In the genomic region with DNA sequence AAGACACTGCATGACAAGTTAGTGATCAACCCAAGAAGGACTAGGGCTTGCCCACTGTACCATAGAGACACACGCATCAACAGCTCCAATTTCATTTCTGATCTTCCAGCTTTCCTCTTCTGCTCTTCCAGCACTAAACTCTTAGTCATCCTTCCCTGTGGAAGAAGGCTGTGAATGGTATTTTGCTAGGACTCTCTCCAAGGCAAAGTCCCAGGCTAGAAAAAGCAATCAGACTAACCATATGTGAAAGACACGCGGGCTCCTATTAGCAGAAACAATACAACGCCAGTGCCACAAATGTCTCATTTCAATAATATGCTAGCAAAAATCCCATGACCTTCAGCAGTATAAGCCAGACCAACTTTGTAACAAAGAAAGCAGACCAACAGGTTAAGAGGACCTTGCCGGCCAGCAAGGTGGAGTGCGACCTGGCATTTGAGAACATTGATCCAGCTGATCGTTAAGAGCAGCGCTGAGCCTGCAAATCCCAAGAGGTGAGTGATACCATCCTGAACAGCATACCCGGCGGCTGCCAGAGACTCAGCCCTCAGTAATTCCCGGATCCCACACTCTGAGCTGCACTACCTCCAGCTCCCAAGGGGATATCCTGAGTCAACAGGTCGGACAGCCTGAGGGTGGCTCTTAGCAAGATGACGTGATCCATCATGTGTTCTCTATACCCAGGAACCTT, we compare ENCODE assay signal across 13 cellular contexts.
DNase-seq lines count a peak whose midpoint lies in the region; ATAC-seq and TF ChIP-seq lines count a peak whose summit lies in the region.
"Had no signal": no experiment of that assay in that cellular context is flagged by ENCODE, and none has a peak within 500 bp of the region (broad histone marks: within the 10 kb centered on the region; RNA-seq: fewer than 3 reads in every experiment).

No MANE protein-coding gene starts in this region.

- H4K20me1 ChIP-seq in H9 (ENCODE audit: control insufficient read depth, insufficient read depth, insufficient read length) = no peaks in the 10 kb centered on the region

- no peak overlapping the region for H3K23ac ChIP-seq in H9 (ENCODE audit: insufficient read length, low read depth, low read length)

- H2BK12ac ChIP-seq in H9 (ENCODE audit: insufficient read length, low read depth, low read length) = no peak overlapping the region

- H3K9ac ChIP-seq in H9 (ENCODE audit: extremely low read depth, insufficient read length, low read length) = no peak overlapping the region

- no peak for TF ChIP-seq CTCF in CD8-positive, alpha-beta T cell (IDR thresholded peaks at IDR 0.05)
- TF ChIP-seq CTCF in H9 (conservative IDR thresholded peaks at IDR 0.05) = no peak
- TF ChIP-seq CTCF in body of pancreas (IDR thresholded peaks at IDR 0.05) = peak in 2 of 7 experiments; percentile 6 to 16
- no peak for TF ChIP-seq CTCF in nephron progenitor cell (IDR thresholded peaks at IDR 0.05)
- no peak for TF ChIP-seq CTCF in tibial nerve (IDR thresholded peaks at IDR 0.05)

- H3K18ac ChIP-seq in H9 (ENCODE audit: insufficient read length, low read depth, low read length) = no peak overlapping the region

- no peak overlapping the region for H3K4me3 Mint-ChIP-seq in CD8-positive, alpha-beta T cell
- H3K4me3 Mint-ChIP-seq in H9 = no peak overlapping the region
- H3K4me3 Mint-ChIP-seq in nephron progenitor cell = no peak overlapping the region

- no peak overlapping the region for H4K5ac ChIP-seq in H9 (ENCODE audit: insufficient read length, low read depth, low read length)

- H3K4ac ChIP-seq in H9 (ENCODE audit: low read depth, low read length) = no peak overlapping the region

- no peak overlapping the region for H3T11ph ChIP-seq in H9 (ENCODE audit: low read length)

- H3K9me3 Mint-ChIP-seq in CD8-positive, alpha-beta T cell = no peaks in the 10 kb centered on the region
- no peaks in the 10 kb centered on the region for H3K9me3 Mint-ChIP-seq in H9
- H3K9me3 Mint-ChIP-seq in nephron progenitor cell = no peaks in the 10 kb centered on the region

- no peak overlapping the region for H2BK120ac ChIP-seq in H9 (ENCODE audit: low read depth, low read length, poor library complexity, severe bottlenecking)

- POLR2A ChIA-PET in CD8-positive, alpha-beta T cell (lab: Charles Lee) = no interaction called here

- TF ChIP-seq POLR2A in body of pancreas (IDR thresholded peaks at IDR 0.05) (no peak), tibial nerve (IDR thresholded peaks at IDR 0.05) (no peak)

- peaks cover 15% of the 10 kb centered on the region; the same call in 1 of the 2 replicates for H3K79me2 ChIP-seq in H9 (ENCODE audit: insufficient read depth, low read length)

- no peak overlapping the region for H4K8ac ChIP-seq in H9 (replicated peaks; ENCODE audit: insufficient read length, low read depth, low read length)

- H2BK5ac ChIP-seq in H9 (ENCODE audit: insufficient read length, low read length) = no peak overlapping the region

- H3K4me2 ChIP-seq in H9 (ENCODE audit: insufficient read depth, insufficient read length, low read length) = no peak overlapping the region

- WGBS in H9 (ENCODE audit: extremely low coverage, insufficient read length, low lambda C conversion rate) = no CpG with 5 or more reads among the region's 13 CpGs
- 35 to 44% methylated on average over 9 to 13 of the region's 13 CpGs for WGBS in body of pancreas, 2 donors
- WGBS in tibial nerve, 2 donors = 69 to 70% methylated on average over 11 to 13 of the region's 13 CpGs

- H3K27me3 Mint-ChIP-seq in CD8-positive, alpha-beta T cell (ENCODE audit: low read depth) = no peaks in the 10 kb centered on the region
- H3K27me3 Mint-ChIP-seq in H9 (ENCODE audit: low read depth) (no peaks in the 10 kb centered on the region), nephron progenitor cell (ENCODE audit: low read depth, poor library complexity) (peaks cover 6% of the 10 kb centered on the region)

- no peak overlapping the region for H3K56ac ChIP-seq in H9 (ENCODE audit: insufficient read length, low read depth, low read length)

- H3K36me3 Mint-ChIP-seq in CD8-positive, alpha-beta T cell = peaks cover 46% of the 10 kb centered on the region
- H3K36me3 Mint-ChIP-seq in H9 (ENCODE audit: insufficient read depth in 1 of 3, low read depth in 3 of 3) (peaks cover 9 to 32% (median 14%) of the 10 kb centered on the region in 3 experiments), nephron progenitor cell (ENCODE audit: low read depth) (peaks cover 19% of the 10 kb centered on the region)

- H3K27ac Mint-ChIP-seq in CD8-positive, alpha-beta T cell = peak overlapping the region; percentile 43
- peak overlapping the region; percentile 46 to 95 (median 85); a peak in 4 of 7 replicates for H3K27ac Mint-ChIP-seq in H9
- peak overlapping the region; percentile 66 for H3K27ac Mint-ChIP-seq in nephron progenitor cell

- H2AK5ac ChIP-seq in H9 (ENCODE audit: insufficient read length, low read length) = no peak overlapping the region

- H3K27me3 ChIP-seq in CD8-positive, alpha-beta T cell (ENCODE audit: insufficient read depth, low read length) = no peaks in the 10 kb centered on the region
- H3K27me3 ChIP-seq in H9 (ENCODE audit: insufficient read depth, low read length) (no peaks in the 10 kb centered on the region), body of pancreas (no peaks in the 10 kb centered on the region), tibial nerve (no peaks in the 10 kb centered on the region)
- H3K27me3 ChIP-seq: cardiac muscle cell, esophagus squamous epithelium had no signal

- peaks cover 16% of the 10 kb centered on the region for H3K4me1 ChIP-seq in CD8-positive, alpha-beta T cell (ENCODE audit: insufficient read depth, low read length)
- peaks cover 11% of the 10 kb centered on the region; the same call in 1 of the 2 replicates for H3K4me1 ChIP-seq in H9 (ENCODE audit: insufficient read depth, low read length)
- H3K4me1 ChIP-seq in body of pancreas = peaks cover 34% of the 10 kb centered on the region
- H3K4me1 ChIP-seq in tibial nerve = peaks cover 0 to 6% (median 0%) of the 10 kb centered on the region in 4 donors
- H3K4me1 ChIP-seq: psoas muscle had no signal

- H2AFZ ChIP-seq in H9 (ENCODE audit: low read length) = no peak overlapping the region

- 0 out of 2 replicates have a peak overlapping the region, but pooled peaks have one; percentile 3 for H2BK15ac ChIP-seq in H9 (ENCODE audit: low read depth, low read length)

- H3K36me3 ChIP-seq in CD8-positive, alpha-beta T cell (ENCODE audit: insufficient read depth, low read length) = peaks cover 6% of the 10 kb centered on the region
- H3K36me3 ChIP-seq in body of pancreas (replicated peaks in 1 of 2; ENCODE audit: insufficient read depth in 1 of 2, low read depth in 2 of 2) = peaks cover 0 to 2% of the 10 kb centered on the region in 2 donors
- peaks cover 0 to 16% (median 0%) of the 10 kb centered on the region in 3 donors for H3K36me3 ChIP-seq in tibial nerve
- H3K36me3 ChIP-seq: cardiac muscle cell had no signal

- peaks cover 57% of the 10 kb centered on the region for H3K4me1 Mint-ChIP-seq in CD8-positive, alpha-beta T cell (ENCODE audit: low read depth)
- H3K4me1 Mint-ChIP-seq in H9 (peaks cover 30 to 33% of the 10 kb centered on the region in 2 experiments), nephron progenitor cell (peaks cover 32% of the 10 kb centered on the region)

- no peak for TF ChIP-seq EP300 in tibial nerve (IDR thresholded peaks at IDR 0.05)

- H4K91ac ChIP-seq in H9 (ENCODE audit: insufficient read length, low read depth, low read length) = no peak overlapping the region

- CTCF ChIA-PET in CD8-positive, alpha-beta T cell (lab: Charles Lee) = no interaction called here

- no peak overlapping the region for H3K27ac ChIP-seq in CD8-positive, alpha-beta T cell (ENCODE audit: low read depth, low read length)
- no peak overlapping the region for H3K27ac ChIP-seq in H9 (ENCODE audit: insufficient read length, low read depth, low read length)
- H3K27ac ChIP-seq in body of pancreas = peak overlapping the region in 3 of 4 donors; percentile 42 to 65 (median 46)
- H3K27ac ChIP-seq in tibial nerve = no peak overlapping the region
- H3K27ac ChIP-seq: cardiac muscle cell, esophagus squamous epithelium, psoas muscle had no signal

- no peak overlapping the region for H3K4me3 ChIP-seq in CD8-positive, alpha-beta T cell (ENCODE audit: low read depth, low read length)
- H3K4me3 ChIP-seq in body of pancreas (no peak overlapping the region), tibial nerve (no peak overlapping the region)
- H3K4me3 ChIP-seq: cardiac muscle cell, esophagus squamous epithelium, psoas muscle had no signal

- H3K79me1 ChIP-seq in H9 (ENCODE audit: insufficient read depth, low read depth, low read length, poor library complexity, severe bottlenecking) = no peaks in the 10 kb centered on the region

- H3K9me3 ChIP-seq in CD8-positive, alpha-beta T cell (ENCODE audit: low read length) = no peaks in the 10 kb centered on the region
- H3K9me3 ChIP-seq in H9 (ENCODE audit: control insufficient read depth, low read depth, low read length) = no peaks in the 10 kb centered on the region
- H3K9me3 ChIP-seq in body of pancreas = no peaks in the 10 kb centered on the region
- no peaks in the 10 kb centered on the region for H3K9me3 ChIP-seq in tibial nerve
- H3K9me3 ChIP-seq: esophagus squamous epithelium, psoas muscle had no signal

- intact Hi-C loops in CD8-positive, alpha-beta T cell (cut with DNase I, micrococcal nuclease) = no loop called here
- intact Hi-C loops in body of pancreas (cut with DNase I) = no loop called here

- no peak for ATAC-seq in CD8-positive, alpha-beta T cell
- ATAC-seq in body of pancreas = peak; percentile 74

- DNase-seq in CD8-positive, alpha-beta T cell = no peak
- DNase-seq in H9 (no peak), body of pancreas (peak; percentile 46 to 66 (median 54)), nephron progenitor cell (no peak), NCI-H748 treated with DMSO at 0.1 percent for 48 hours (lab: John Stamatoyannopoulos, UW) (no peak), tibial nerve (ENCODE audit: low spot score in 2 of 2) (no peak), NCI-H1092 treated with DMSO at 0.1 percent for 48 hours (lab: John Stamatoyannopoulos, UW) (no peak)
- no peak for DNase-seq in stimulated activated CD4-positive, alpha-beta T cell treated with anti-CD3 and anti-CD28 coated beads, Interleukin-1b, Interleukin-23, amount 100 ng/mL, for 48 hours
- DNase-seq: esophagus squamous epithelium, midbrain, NCI-H524 treated with DMSO at 0.1 percent for 48 hours, psoas muscle had no signal

- no peak overlapping the region for H3K14ac ChIP-seq in H9 (ENCODE audit: insufficient read depth, low read length)

- no peak overlapping the region for H2BK20ac ChIP-seq in H9 (ENCODE audit: low read depth, low read length, poor library complexity, severe bottlenecking)

- H3K23me2 ChIP-seq in H9 (ENCODE audit: insufficient read length, low read depth, low read length, poor library complexity, severe bottlenecking) = no peaks in the 10 kb centered on the region

Comparison
In these comparisons a context has a peak if more than half of its experiments do, and no peak if none do; other contexts are left out.
1. DNase-seq: peak in body of pancreas (4 of 4); none in CD8-positive, alpha-beta T cell (0 of 7), H9 (single experiment), nephron progenitor cell (single experiment), stimulated activated CD4-positive, alpha-beta T cell treated with anti-CD3 and anti-CD28 coated beads, Interleukin-1b, Interleukin-23, amount 100 ng/mL, for 48 hours (single experiment), NCI-H748 treated with DMSO at 0.1 percent for 48 hours (single experiment), tibial nerve (0 of 2) and NCI-H1092 treated with DMSO at 0.1 percent for 48 hours (single experiment).
2. H3K27ac ChIP-seq: peak in body of pancreas (3 of 4); none in CD8-positive, alpha-beta T cell (single experiment), H9 (single experiment) and tibial nerve (0 of 4).
3. Peak in every context shown above with its lines, with median percentiles within 50 percentile points of each other: H3K27ac Mint-ChIP-seq.